ENCODE assay signal across 17 cellular contexts in genomic region chr20:46188866-46189265, GRCh38.
DNase-seq lines count a peak whose midpoint lies in the region; ATAC-seq and TF ChIP-seq lines count a peak whose summit lies in the region.
"Had no signal": no experiment of that assay in that cellular context is flagged by ENCODE, and none has a peak within 500 bp of the region (broad histone marks: within the 10 kb centered on the region; RNA-seq: fewer than 3 reads in every experiment).

No MANE protein-coding gene starts in this region.

- H3K9me3 ChIP-seq in right atrium auricular region: no peaks in the 10 kb centered on the region
- H3K9me3 ChIP-seq: BLaER1 treated with 17β-estradiol and CSF1 and Interleukin-3, amounts not matched to agents 10 nM and 100 nM had no signal

- H3K27me3 ChIP-seq in right atrium auricular region: no peaks in the 10 kb centered on the region
- H3K27me3 ChIP-seq: BLaER1 treated with 17β-estradiol and CSF1 and Interleukin-3, amounts not matched to agents 10 nM and 100 nM had no signal

- peaks cover 4% of the 10 kb centered on the region for H3K27me3 Mint-ChIP-seq in glutamatergic neuron (ENCODE audit: unreplicated experiment)

- H3K36me3 Mint-ChIP-seq in glutamatergic neuron (ENCODE audit: unreplicated experiment): no peaks in the 10 kb centered on the region

- H3K4me3 ChIP-seq in right atrium auricular region: no peak overlapping the region
- H3K4me3 ChIP-seq: BLaER1 treated with 17β-estradiol and CSF1 and Interleukin-3, amounts not matched to agents 10 nM and 100 nM had no signal

- H3K4me1 Mint-ChIP-seq in glutamatergic neuron (ENCODE audit: low read depth, unreplicated experiment): peaks cover 17% of the 10 kb centered on the region

- no peaks in the 10 kb centered on the region for H3K36me3 ChIP-seq in right atrium auricular region
- H3K36me3 ChIP-seq: BLaER1 treated with 17β-estradiol and CSF1 and Interleukin-3, amounts not matched to agents 10 nM and 100 nM had no signal

- ATAC-seq in HG02970 (IDR thresholded peaks at IDR 0.05; ENCODE audit: low FRiP score, unreplicated experiment): no peak
- ATAC-seq: HepG2, PC-3 had no signal

- peaks cover 4% of the 10 kb centered on the region for H3K9me3 Mint-ChIP-seq in glutamatergic neuron (ENCODE audit: unreplicated experiment)
- H3K9me3 Mint-ChIP-seq: HFFc6 had no signal

- H3K4me3 Mint-ChIP-seq in glutamatergic neuron (ENCODE audit: unreplicated experiment): peak overlapping the region; percentile 52
- H3K4me3 Mint-ChIP-seq: HFFc6 had no signal

- peaks cover 0 to 4% of the 10 kb centered on the region in 2 donors for H3K4me1 ChIP-seq in right atrium auricular region

- DNase-seq in NCI-H1092 treated with DMSO at 0.1 percent for 48 hours (lab: John Stamatoyannopoulos, UW) (peak; percentile 32), NCI-H1092 (lab: John Stamatoyannopoulos, UW) (no peak), NCI-H146 (lab: John Stamatoyannopoulos, UW) (peak; percentile 74), NCI-H345 (lab: John Stamatoyannopoulos, UW) (peak; percentile 70), glutamatergic neuron (no peak), dedifferentiated amniotic fluid mesenchymal stem cell (ENCODE audit: extremely low spot score) (no peak), right atrium auricular region (ENCODE audit: low spot score) (no peak)
- DNase-seq: HFFc6, NCI-H1048, NCI-H2081 treated with DMSO at 0.1 percent for 48 hours, PC-3, T-helper 2 cell had no signal

- TF ChIP-seq CTCF in glutamatergic neuron (IDR thresholded peaks at IDR 0.05; ENCODE audit: partially characterized antibody, unreplicated experiment): no peak
- TF ChIP-seq CTCF in right atrium auricular region (IDR thresholded peaks at IDR 0.05): no peak

- no peak overlapping the region for H3K27ac Mint-ChIP-seq in glutamatergic neuron (ENCODE audit: unreplicated experiment)
- H3K27ac Mint-ChIP-seq: HFFc6 had no signal

- no peak overlapping the region for H3K27ac ChIP-seq in right atrium auricular region
- H3K27ac ChIP-seq: BLaER1 treated with 17β-estradiol and CSF1 and Interleukin-3, amounts not matched to agents 10 nM and 100 nM; KMS-11; RWPE1 had no signal

Comparison
In these comparisons a context has a peak if more than half of its experiments do, and no peak if none do; other contexts are left out.
1. DNase-seq: peak in NCI-H1092 treated with DMSO at 0.1 percent for 48 hours (single experiment), NCI-H146 (single experiment) and NCI-H345 (single experiment); none in NCI-H1092 (single experiment), glutamatergic neuron (single experiment), dedifferentiated amniotic fluid mesenchymal stem cell (single experiment) and right atrium auricular region (single experiment).